In genomic region chr5:111511174-111512025, GRCh38 we compare ENCODE assay signal across 8 cellular contexts. TPM values are rescaled to one million over a fixed set of nuclear protein-coding genes. Genes with fewer than 3 reads are reported as not detected.
DNase-seq lines count a peak whose midpoint lies in the region; ATAC-seq and TF ChIP-seq lines count a peak whose summit lies in the region.

No MANE protein-coding gene starts in this region.

- H3K36me3 Mint-ChIP-seq in activated T-cell treated with anti-CD3 and anti-CD28 coated beads, Interleukin-2, amount 50 U/mL, for 24 hours (ENCODE audit: low read depth): peaks cover 26% of the 10 kb centered on the region
- peaks cover 12% of the 10 kb centered on the region for H3K36me3 Mint-ChIP-seq in activated B cell treated with CpG ODN at 0.5 μM for 24 hours (ENCODE audit: low read depth)

- H3K36me3 ChIP-seq in rectal smooth muscle tissue (ENCODE audit: control insufficient read depth, insufficient read depth, low read length): no peaks in the 10 kb centered on the region

- no peak for DNase-seq in activated T-cell treated with anti-CD3 and anti-CD28 coated beads, Interleukin-2, amount 50 U/mL, for 24 hours
- DNase-seq in activated T-cell treated with anti-CD3 and anti-CD28 coated beads, Interleukin-2, amount 50 U/mL, for 48 hours: no peak
- DNase-seq in activated B cell treated with CpG ODN at 0.5 μM for 24 hours (no peak), Right ventricle myocardium superior (no peak), NCI-H2029 (lab: John Stamatoyannopoulos, UW) (no peak), HuH-7 (ENCODE audit: low spot score) (no peak)

- H3K4me1 ChIP-seq in rectal smooth muscle tissue (ENCODE audit: control insufficient read depth, insufficient read depth, low read length): peaks cover 5% of the 10 kb centered on the region

- POLR2A ChIA-PET in activated B cell treated with CpG ODN at 0.5 μM for 24 hours (lab: Charles Lee): interaction anchor here (0.7 to 3.0 kb wide), 11 partner anchors 11 to 1279 kb away, joined by 3 to 33 read pairs (median 4); partner anchors contain the start of genes NREP and SLC25A46

- peak overlapping the region; percentile 78 for H3K9ac ChIP-seq in rectal smooth muscle tissue (ENCODE audit: low read length)

- H3K27me3 Mint-ChIP-seq in activated T-cell treated with anti-CD3 and anti-CD28 coated beads, Interleukin-2, amount 50 U/mL, for 24 hours: no peaks in the 10 kb centered on the region
- H3K27me3 Mint-ChIP-seq in activated B cell treated with CpG ODN at 0.5 μM for 24 hours: no peaks in the 10 kb centered on the region

- H3K4me3 Mint-ChIP-seq in activated T-cell treated with anti-CD3 and anti-CD28 coated beads, Interleukin-2, amount 50 U/mL, for 24 hours: peak overlapping the region; percentile 98
- peak overlapping the region; percentile 99 for H3K4me3 Mint-ChIP-seq in activated B cell treated with CpG ODN at 0.5 μM for 24 hours

- H3K9me3 Mint-ChIP-seq in activated T-cell treated with anti-CD3 and anti-CD28 coated beads, Interleukin-2, amount 50 U/mL, for 24 hours: no peaks in the 10 kb centered on the region
- H3K9me3 Mint-ChIP-seq in activated B cell treated with CpG ODN at 0.5 μM for 24 hours: no peaks in the 10 kb centered on the region

- CTCF ChIA-PET in activated B cell treated with CpG ODN at 0.5 μM for 24 hours (lab: Charles Lee): interaction anchor here (1.2 to 6.5 kb wide), 2 partner anchors 21 to 39 kb away, joined by 5 to 52 read pairs; no protein-coding TSS in a partner anchor

- peak overlapping the region; percentile 99 for H3K27ac Mint-ChIP-seq in activated T-cell treated with anti-CD3 and anti-CD28 coated beads, Interleukin-2, amount 50 U/mL, for 24 hours
- peak overlapping the region; percentile 99 for H3K27ac Mint-ChIP-seq in activated B cell treated with CpG ODN at 0.5 μM for 24 hours

- peaks cover 64% of the 10 kb centered on the region for H3K4me1 Mint-ChIP-seq in activated T-cell treated with anti-CD3 and anti-CD28 coated beads, Interleukin-2, amount 50 U/mL, for 24 hours (ENCODE audit: low read depth)
- H3K4me1 Mint-ChIP-seq in activated B cell treated with CpG ODN at 0.5 μM for 24 hours: peaks cover 35% of the 10 kb centered on the region

- H3K27ac ChIP-seq in rectal smooth muscle tissue (ENCODE audit: low read depth, low read length): peak overlapping the region; percentile 69

- H3K27me3 ChIP-seq in rectal smooth muscle tissue (ENCODE audit: control insufficient read depth, insufficient read depth, low read length): no peaks in the 10 kb centered on the region

- peak overlapping the region; percentile 98 for H3K4me3 ChIP-seq in rectal smooth muscle tissue (ENCODE audit: low read length)

- TF ChIP-seq CTCF in activated B cell treated with CpG ODN at 0.5 μM for 24 hours (IDR thresholded peaks at IDR 0.05): no peak

- intact Hi-C loops in activated B cell treated with CpG ODN at 0.5 μM for 24 hours (cut with micrococcal nuclease) (loop anchor here (2.0 to 10.0 kb wide), 13 partner anchors 39 to 2001 kb away; partner anchors contain the start of genes DCP2, EPB41L4A, MAN2A1 and NREP), Right ventricle myocardium superior (cut with DNase I) (no loop called here)

- ATAC-seq in HG03066 (IDR thresholded peaks at IDR 0.05; ENCODE audit: low read depth, unreplicated experiment) (peak; percentile 11), activated B cell treated with CpG ODN at 0.5 μM for 24 hours (ENCODE audit: low read depth) (no peak), Right ventricle myocardium superior (ENCODE audit: poor library complexity) (peak; percentile 13)

RNA-seq across cellular contexts. Expression of gene STARD4, which starts 0.9 kb away (rescaled TPM):
- total RNA-seq in activated B cell treated with CpG ODN at 0.5 μM for 24 hours (32.2 and 40.3 TPM in 2 replicates), Right ventricle myocardium superior (2.0 TPM)

Comparison
In these comparisons a context has a peak if more than half of its experiments do, and no peak if none do; other contexts are left out.
1. RNA of gene STARD4, which starts 0.9 kb away (total RNA-seq): 32.2 to 40.3 TPM in activated B cell treated with CpG ODN at 0.5 μM for 24 hours; 2.0 TPM in Right ventricle myocardium superior (single experiment); every median in the first group is over 10 times any median in the second.